ENCODE assay signal across 17 cellular contexts in genomic region chr1:86998727-86999126, GRCh38.
"Had no signal": no experiment of that assay in that cellular context is flagged by ENCODE, and none has a peak within 500 bp of the region (broad histone marks: within the 10 kb centered on the region; RNA-seq: fewer than 3 reads in every experiment).

No MANE protein-coding gene starts in this region.

- H3K4me1 ChIP-seq: esophagus muscularis mucosa, left lung, parathyroid adenoma, upper lobe of left lung had no signal

- H3K27ac Mint-ChIP-seq: activated B cell treated with CpG ODN at 0.5 μM for 24 hours; activated CD8-positive, alpha-beta memory T cell treated with anti-CD3 and anti-CD28 coated beads, Interleukin-2, amount 10 ng/mL, durations not matched to agents 7 days and 5 days; activated naive CD8-positive, alpha-beta T cell treated with anti-CD3 and anti-CD28 coated beads, Interleukin-2, amount 10 ng/mL, durations not matched to agents 7 days and 5 days; naive thymus-derived CD8-positive, alpha-beta T cell had no signal

- ATAC-seq: activated CD8-positive, alpha-beta memory T cell treated with anti-CD3 and anti-CD28 coated beads, Interleukin-2, amount 10 ng/mL, durations not matched to agents 7 days and 5 days; left lung; naive thymus-derived CD8-positive, alpha-beta T cell had no signal

- H3K9me3 Mint-ChIP-seq: activated B cell treated with CpG ODN at 0.5 μM for 24 hours had no signal

- H3K27me3 ChIP-seq: esophagus muscularis mucosa, hepatocyte, left lung, right atrium auricular region, upper lobe of left lung had no signal

- H3K27ac ChIP-seq: esophagus muscularis mucosa, hepatocyte, left lung, parathyroid adenoma, right atrium auricular region, skin epidermis, upper lobe of left lung had no signal

- H3K4me1 Mint-ChIP-seq: activated CD8-positive, alpha-beta memory T cell treated with anti-CD3 and anti-CD28 coated beads, Interleukin-2, amount 10 ng/mL, durations not matched to agents 7 days and 5 days; activated naive CD8-positive, alpha-beta T cell treated with anti-CD3 and anti-CD28 coated beads, Interleukin-2, amount 10 ng/mL, durations not matched to agents 7 days and 5 days had no signal

- DNase-seq: activated B cell treated with CpG ODN at 0.5 μM for 24 hours; activated CD8-positive, alpha-beta memory T cell treated with anti-CD3 and anti-CD28 coated beads, Interleukin-2, amount 10 ng/mL, durations not matched to agents 7 days and 5 days; activated gamma-delta T cell treated with Interleukin-2 at 50 U/mL for 16 hours; activated naive CD8-positive, alpha-beta T cell treated with anti-CD3 and anti-CD28 coated beads, Interleukin-2, amount 10 ng/mL, durations not matched to agents 7 days and 5 days; activated T-cell treated with anti-CD3 and anti-CD28 coated beads, Interleukin-2, amount 50 U/mL, for 48 hours; anterior cingulate cortex; left lung; mesenchymal stem cell; naive thymus-derived CD8-positive, alpha-beta T cell; stimulated activated CD4-positive, alpha-beta T cell treated with anti-CD3 and anti-CD28 coated beads, Interleukin-4, amount 100 ng/mL, for 24 hours; stimulated activated naive CD4-positive, alpha-beta T cell treated with Interleukin-2 at 50 U/mL for 16 hours; upper lobe of left lung had no signal

- H3K27me3 Mint-ChIP-seq: activated B cell treated with CpG ODN at 0.5 μM for 24 hours; activated CD8-positive, alpha-beta memory T cell treated with anti-CD3 and anti-CD28 coated beads, Interleukin-2, amount 10 ng/mL, durations not matched to agents 7 days and 5 days; activated naive CD8-positive, alpha-beta T cell treated with anti-CD3 and anti-CD28 coated beads, Interleukin-2, amount 10 ng/mL, durations not matched to agents 7 days and 5 days; naive thymus-derived CD8-positive, alpha-beta T cell had no signal

- H3K4me2 ChIP-seq: hepatocyte had no signal

- H2AFZ ChIP-seq: hepatocyte, parathyroid adenoma had no signal

- H3K4me3 Mint-ChIP-seq: activated B cell treated with CpG ODN at 0.5 μM for 24 hours; activated CD8-positive, alpha-beta memory T cell treated with anti-CD3 and anti-CD28 coated beads, Interleukin-2, amount 10 ng/mL, durations not matched to agents 7 days and 5 days; activated naive CD8-positive, alpha-beta T cell treated with anti-CD3 and anti-CD28 coated beads, Interleukin-2, amount 10 ng/mL, durations not matched to agents 7 days and 5 days; naive thymus-derived CD8-positive, alpha-beta T cell had no signal

- H3K9ac ChIP-seq: parathyroid adenoma had no signal

- H3K36me3 ChIP-seq: esophagus muscularis mucosa, left lung, right atrium auricular region, upper lobe of left lung had no signal

- H3K9me3 ChIP-seq: esophagus muscularis mucosa, left lung, right atrium auricular region, upper lobe of left lung had no signal

- H3K4me3 ChIP-seq: esophagus muscularis mucosa, hepatocyte, left lung, right atrium auricular region, skin epidermis, upper lobe of left lung had no signal

- H3K79me2 ChIP-seq: parathyroid adenoma had no signal
